ENCODE assay signal across 1 cellular context in the genomic region with DNA sequence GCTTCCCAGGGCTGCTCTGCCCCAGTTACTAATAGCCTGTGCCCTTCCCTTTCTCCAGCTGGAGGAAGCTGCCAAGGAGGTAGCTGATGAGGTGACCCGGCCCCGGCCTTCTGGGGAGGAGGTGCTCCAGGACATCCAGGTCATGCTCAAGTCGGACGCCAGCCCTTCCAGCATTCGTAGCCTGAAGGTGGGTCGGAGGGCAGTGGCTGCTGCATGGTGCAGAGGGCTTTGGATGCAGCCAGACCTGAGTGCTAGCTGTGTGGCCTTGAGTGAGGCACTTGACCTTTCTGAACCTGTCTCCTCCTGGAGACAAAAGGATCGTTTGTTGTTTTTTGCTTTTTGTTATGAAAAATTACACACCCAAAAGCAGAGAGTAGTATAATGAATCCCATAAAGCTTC.
TF ChIP-seq lines count a peak whose summit lies in the region.

No MANE protein-coding gene starts in this region.

TF ChIP-seq in A549, 52 proteins besides CTCF, POLR2A, EP300 and RAD21 (continued from another document):
- TF ChIP-seq KDM1A (IDR thresholded peaks at IDR 0.05; ENCODE audit: low read depth): no peak
- no peak for TF ChIP-seq TFCP2L1 (CRISPR knock-in tag; IDR thresholded peaks at IDR 0.05)
- TF ChIP-seq, protein P1, sequence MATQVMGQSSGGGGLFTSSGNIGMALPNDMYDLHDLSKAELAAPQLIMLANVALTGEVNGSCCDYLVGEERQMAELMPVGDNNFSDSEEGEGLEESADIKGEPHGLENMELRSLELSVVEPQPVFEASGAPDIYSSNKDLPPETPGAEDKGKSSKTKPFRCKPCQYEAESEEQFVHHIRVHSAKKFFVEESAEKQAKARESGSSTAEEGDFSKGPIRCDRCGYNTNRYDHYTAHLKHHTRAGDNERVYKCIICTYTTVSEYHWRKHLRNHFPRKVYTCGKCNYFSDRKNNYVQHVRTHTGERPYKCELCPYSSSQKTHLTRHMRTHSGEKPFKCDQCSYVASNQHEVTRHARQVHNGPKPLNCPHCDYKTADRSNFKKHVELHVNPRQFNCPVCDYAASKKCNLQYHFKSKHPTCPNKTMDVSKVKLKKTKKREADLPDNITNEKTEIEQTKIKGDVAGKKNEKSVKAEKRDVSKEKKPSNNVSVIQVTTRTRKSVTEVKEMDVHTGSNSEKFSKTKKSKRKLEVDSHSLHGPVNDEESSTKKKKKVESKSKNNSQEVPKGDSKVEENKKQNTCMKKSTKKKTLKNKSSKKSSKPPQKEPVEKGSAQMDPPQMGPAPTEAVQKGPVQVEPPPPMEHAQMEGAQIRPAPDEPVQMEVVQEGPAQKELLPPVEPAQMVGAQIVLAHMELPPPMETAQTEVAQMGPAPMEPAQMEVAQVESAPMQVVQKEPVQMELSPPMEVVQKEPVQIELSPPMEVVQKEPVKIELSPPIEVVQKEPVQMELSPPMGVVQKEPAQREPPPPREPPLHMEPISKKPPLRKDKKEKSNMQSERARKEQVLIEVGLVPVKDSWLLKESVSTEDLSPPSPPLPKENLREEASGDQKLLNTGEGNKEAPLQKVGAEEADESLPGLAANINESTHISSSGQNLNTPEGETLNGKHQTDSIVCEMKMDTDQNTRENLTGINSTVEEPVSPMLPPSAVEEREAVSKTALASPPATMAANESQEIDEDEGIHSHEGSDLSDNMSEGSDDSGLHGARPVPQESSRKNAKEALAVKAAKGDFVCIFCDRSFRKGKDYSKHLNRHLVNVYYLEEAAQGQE (IDR thresholded peaks at IDR 0.05): no peak
- TF ChIP-seq, protein P2, sequence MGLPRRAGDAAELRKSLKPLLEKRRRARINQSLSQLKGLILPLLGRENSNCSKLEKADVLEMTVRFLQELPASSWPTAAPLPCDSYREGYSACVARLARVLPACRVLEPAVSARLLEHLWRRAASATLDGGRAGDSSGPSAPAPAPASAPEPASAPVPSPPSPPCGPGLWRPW (IDR thresholded peaks at IDR 0.05): no peak
- no peak for TF ChIP-seq CHD4 (IDR thresholded peaks at IDR 0.05; ENCODE audit: borderline replicate concordance)
- TF ChIP-seq HDAC2 (IDR thresholded peaks at IDR 0.05): no peak
- no peak for TF ChIP-seq POLR2AphosphoS2 (conservative IDR thresholded peaks at IDR 0.05; ENCODE audit: low read length)
- no peak for TF ChIP-seq CBX2 (IDR thresholded peaks at IDR 0.05; ENCODE audit: borderline replicate concordance, low read depth)
- TF ChIP-seq EHMT2 (IDR thresholded peaks at IDR 0.05; ENCODE audit: low read depth): no peak
- no peak for TF ChIP-seq ZFP36 (IDR thresholded peaks at IDR 0.05; ENCODE audit: borderline replicate concordance, partially characterized antibody)
- TF ChIP-seq GATA3 (IDR thresholded peaks at IDR 0.05; ENCODE audit: borderline replicate concordance): no peak
- TF ChIP-seq, protein P3, sequence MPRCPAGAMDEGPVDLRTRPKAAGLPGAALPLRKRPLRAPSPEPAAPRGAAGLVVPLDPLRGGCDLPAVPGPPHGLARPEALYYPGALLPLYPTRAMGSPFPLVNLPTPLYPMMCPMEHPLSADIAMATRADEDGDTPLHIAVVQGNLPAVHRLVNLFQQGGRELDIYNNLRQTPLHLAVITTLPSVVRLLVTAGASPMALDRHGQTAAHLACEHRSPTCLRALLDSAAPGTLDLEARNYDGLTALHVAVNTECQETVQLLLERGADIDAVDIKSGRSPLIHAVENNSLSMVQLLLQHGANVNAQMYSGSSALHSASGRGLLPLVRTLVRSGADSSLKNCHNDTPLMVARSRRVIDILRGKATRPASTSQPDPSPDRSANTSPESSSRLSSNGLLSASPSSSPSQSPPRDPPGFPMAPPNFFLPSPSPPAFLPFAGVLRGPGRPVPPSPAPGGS (IDR thresholded peaks at IDR 0.05): no peak
- no peak for TF ChIP-seq ZSCAN20 (CRISPR knock-in tag; IDR thresholded peaks at IDR 0.05)
TF ChIP-seq in A549: peak in this region for 0.
